ENCODE assay signal across 20 cellular contexts in the genomic region with DNA sequence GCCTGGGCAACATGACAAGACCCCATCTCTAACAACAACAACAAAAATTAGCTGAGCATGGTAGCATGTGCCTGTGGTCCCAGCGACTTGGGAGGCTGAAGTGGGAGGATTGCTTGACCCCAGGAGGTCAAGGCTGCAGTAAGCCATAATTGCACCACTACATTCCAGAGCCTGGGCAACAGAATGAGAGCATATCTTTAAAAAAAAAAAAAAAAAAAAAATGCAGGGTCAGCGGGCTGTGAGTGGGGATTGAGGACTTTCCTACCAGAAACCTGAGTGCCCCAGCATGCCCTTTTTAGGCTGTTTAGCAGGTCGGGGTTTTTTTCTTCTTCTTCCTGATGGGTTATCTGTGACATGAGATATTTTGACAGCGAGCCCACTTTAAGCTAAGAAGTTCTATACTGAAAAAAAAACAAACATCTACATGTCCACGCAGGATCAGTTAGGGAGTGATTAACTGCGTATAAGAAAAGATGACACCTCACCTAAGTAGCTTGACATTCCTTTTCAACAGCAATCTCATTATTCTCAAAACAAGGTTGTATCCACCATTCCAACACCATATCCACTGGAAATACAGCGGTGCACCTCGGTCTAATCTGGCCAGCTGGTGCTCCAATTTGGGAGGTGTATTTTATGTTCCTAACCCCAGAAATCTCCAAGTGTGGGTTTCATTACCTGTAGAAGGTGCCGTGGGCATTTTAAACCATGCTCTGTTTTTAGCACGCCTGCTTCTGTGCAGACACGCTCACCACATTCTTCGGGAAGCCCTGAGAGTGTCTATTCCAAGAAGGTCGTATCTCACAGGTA. TPM values are rescaled to one million over a fixed set of nuclear protein-coding genes. Genes with fewer than 3 reads are reported as not detected.
A peak's percentile ranks its signal among the peaks of the same experiment; 100 is the strongest.
DNase-seq lines count a peak whose midpoint lies in the region; ATAC-seq, FAIRE-seq and TF ChIP-seq lines count a peak whose summit lies in the region.
"Had no signal": no experiment of that assay in that cellular context is flagged by ENCODE, and none has a peak within 500 bp of the region (broad histone marks: within the 10 kb centered on the region; RNA-seq: fewer than 3 reads in every experiment).

No MANE protein-coding gene starts in this region.

- H3K4me3 ChIP-seq in GM23338 (no peak overlapping the region), K562 (no peak overlapping the region), PC-3 (ENCODE audit: low read length) (no peak overlapping the region)
- H3K4me3 ChIP-seq: HAP-1, spleen had no signal

- in situ Hi-C loops in K562 (cut with MboI): no loop called here

- H3K36me3 Mint-ChIP-seq in GM23338 (ENCODE audit: low read depth) (no peaks in the 10 kb centered on the region), naive B cell (no peaks in the 10 kb centered on the region)

- H3K27ac Mint-ChIP-seq in GM23338 (peak overlapping the region; percentile 48; the same call in 1 of the 2 replicates), naive B cell (no peak overlapping the region)
- H3K27ac Mint-ChIP-seq: effector memory CD8-positive, alpha-beta T cell had no signal

- H3F3A ChIP-seq in GM23338 (replicated peaks; ENCODE audit: low read depth): 0 out of 2 replicates have a peak, but pooled peaks cover 5% of the 10 kb centered on the region
- no peaks in the 10 kb centered on the region for H3F3A ChIP-seq in PC-3 (ENCODE audit: low read length, unreplicated experiment)

- H3K36me3 ChIP-seq in GM23338 (ENCODE audit: insufficient read depth): no peaks in the 10 kb centered on the region
- H3K36me3 ChIP-seq in K562 (ENCODE audit: control insufficient read depth, insufficient read depth, low read length): no peaks in the 10 kb centered on the region
- H3K36me3 ChIP-seq in PC-3 (ENCODE audit: low read depth, low read length): no peaks in the 10 kb centered on the region
- H3K36me3 ChIP-seq: HAP-1, spleen had no signal

- no peaks in the 10 kb centered on the region for H3K27me3 ChIP-seq in GM23338 (ENCODE audit: insufficient read depth)
- no peaks in the 10 kb centered on the region; a peak in 1 of 5 replicates for H3K27me3 ChIP-seq in K562 (ENCODE audit: control insufficient read depth in 2 of 2, insufficient read depth in 2 of 2, low read length in 2 of 2)
- H3K27me3 ChIP-seq in PC-3 (ENCODE audit: low read length): no peaks in the 10 kb centered on the region
- H3K27me3 ChIP-seq: spleen had no signal

- ATAC-seq in GM23338: no peak
- ATAC-seq in K562: no peak
- ATAC-seq in naive B cell (ENCODE audit: low read depth in 2 of 2): no peak
- no peak for ATAC-seq in GM19467 (IDR thresholded peaks at IDR 0.05; ENCODE audit: unreplicated experiment)
- no peak for ATAC-seq in PC-3
- ATAC-seq: effector memory CD8-positive, alpha-beta T cell had no signal

- TF ChIP-seq RAD21 in K562 (CRISPR knock-in tag; conservative IDR thresholded peaks at IDR 0.05 in 1 of 2, IDR thresholded peaks at IDR 0.05 in 1 of 2): no peak

- WGBS in K562 (ENCODE audit: insufficient coverage, low coverage, missing lambda C conversion rate): 46% methylated on average over 13 of the region's 13 CpGs

- no peak for TF ChIP-seq CTCF in GM23338 (conservative IDR thresholded peaks at IDR 0.05; ENCODE audit: low read depth in 2 of 2)
- TF ChIP-seq CTCF in K562 (IDR thresholded peaks at IDR 0.05 in 2 of 3, conservative IDR thresholded peaks at IDR 0.05 in 1 of 3; ENCODE audit: insufficient read depth in 2 of 3, low read depth in 1 of 3, low read length in 3 of 3): no peak
- no peak for TF ChIP-seq CTCF in PC-3 (conservative IDR thresholded peaks at IDR 0.05; ENCODE audit: low read depth, low read length)

- POLR2A ChIA-PET in K562 (lab: Yijun Ruan, JAX) (interaction anchor here (0.6 kb wide), 1 partner anchor 198 kb away, joined by 3 read pairs; no protein-coding TSS in a partner anchor), PC-3 (lab: Charles Lee; ENCODE audit: unreplicated experiment) (no interaction called here)

- no peaks in the 10 kb centered on the region for H3K9me3 ChIP-seq in K562 (replicated peaks; ENCODE audit: control insufficient read depth, insufficient read depth, low read depth, low read length)
- H3K9me3 ChIP-seq in PC-3 (ENCODE audit: low read length): no peaks in the 10 kb centered on the region
- H3K9me3 ChIP-seq: HAP-1, spleen had no signal

- H3K4me1 Mint-ChIP-seq in GM23338 (peaks cover 10% of the 10 kb centered on the region), naive B cell (peaks cover 17 to 48% (median 25%) of the 10 kb centered on the region in 3 donors)

- CTCF ChIA-PET in K562 (lab: Yijun Ruan, JAX; ENCODE audit: low intra/inter-chr PET ratio) (no interaction called here), PC-3 (lab: Charles Lee) (no interaction called here)

- DNase-seq in GM23338 (ENCODE audit: low spot score) (no peak), K562 (ENCODE audit: extremely low read depth in 1 of 4, low spot score in 3 of 4) (peak in 1 of 4 experiments; percentile 12), naive B cell (no peak), PC-3 (no peak)
- DNase-seq in activated CD4-positive, alpha-beta T cell treated with anti-CD3 and anti-CD28 coated beads, Interleukin-2, amount 50 U/mL, for 4 hours: no peak
- DNase-seq: activated naive CD4-positive, alpha-beta T cell treated with Interleukin-2 at 50 U/mL for 16 hours; activated T-cell treated with anti-CD3 and anti-CD28 coated beads for 4 hours; DND-41; effector memory CD8-positive, alpha-beta T cell; hippocampal formation; KBM-7; MV-4-11; NCI-H2081; NCI-H524; Right ventricle myocardium superior; spleen; stimulated activated CD8-positive, alpha-beta memory T cell treated with anti-CD3 and anti-CD28 coated beads, Interleukin-4, amount 100 ng/mL, for 48 hours had no signal

- H3K9me1 ChIP-seq in K562 (ENCODE audit: control insufficient read depth, insufficient read depth, low read length): no peaks in the 10 kb centered on the region

- H3K27ac ChIP-seq in GM23338 (ENCODE audit: low read depth): 0 out of 2 replicates have a peak overlapping the region, but pooled peaks have one; percentile 85
- H3K27ac ChIP-seq in K562 (ENCODE audit: extremely low read depth, low read depth, low read length): no peak overlapping the region
- no peak overlapping the region for H3K27ac ChIP-seq in PC-3 (ENCODE audit: low read length)
- H3K27ac ChIP-seq: spleen had no signal

- no peak for TF ChIP-seq POLR2A in K562 (conservative IDR thresholded peaks at IDR 0.05)

- H3K27me3 Mint-ChIP-seq in GM23338 (ENCODE audit: insufficient read depth, low read depth, poor library complexity): peaks cover 8% of the 10 kb centered on the region
- no peaks in the 10 kb centered on the region for H3K27me3 Mint-ChIP-seq in naive B cell

- H3K9me2 ChIP-seq in GM23338 (ENCODE audit: insufficient read depth) (no peaks in the 10 kb centered on the region), PC-3 (replicated peaks; ENCODE audit: low read length) (no peaks in the 10 kb centered on the region)

- H3K79me2 ChIP-seq in GM23338 (replicated peaks; ENCODE audit: insufficient read depth) (no peaks in the 10 kb centered on the region), K562 (ENCODE audit: control insufficient read depth, insufficient read depth, low read length) (no peaks in the 10 kb centered on the region), PC-3 (ENCODE audit: low read length) (no peaks in the 10 kb centered on the region)

- no peak for TF ChIP-seq EP300 in K562 (IDR thresholded peaks at IDR 0.05; ENCODE audit: low read length)

- H3K4me1 ChIP-seq in GM23338 (ENCODE audit: insufficient read depth) (peaks cover 10% of the 10 kb centered on the region; the same call in 1 of the 2 replicates), K562 (replicated peaks in 1 of 2; ENCODE audit: control insufficient read depth in 2 of 2, insufficient read depth in 2 of 2, low read length in 2 of 2) (peaks cover 31 to 33% of the 10 kb centered on the region in 2 experiments), PC-3 (ENCODE audit: insufficient read depth, low read length) (peaks cover 10% of the 10 kb centered on the region)
- H3K4me1 ChIP-seq: HAP-1 had no signal

- intact Hi-C loops in K562 (cut with micrococcal nuclease) (no loop called here), PC-3 (cut with micrococcal nuclease) (loop anchor here (5.0 kb wide), 1 partner anchor 61 kb away; no protein-coding TSS in a partner anchor)

- no peaks in the 10 kb centered on the region for H3K9me3 Mint-ChIP-seq in GM23338
- no peaks in the 10 kb centered on the region for H3K9me3 Mint-ChIP-seq in naive B cell
- H3K9me3 Mint-ChIP-seq: effector memory CD8-positive, alpha-beta T cell had no signal

- no TSS peak for BruUV-seq in K562 (replicated peaks; lab: Mats Ljungman, UMichigan)
- no TSS peak for BruUV-seq in PC-3 (replicated peaks; lab: Mats Ljungman, UMichigan)

- H3K4me2 ChIP-seq in GM23338 (no peak overlapping the region), K562 (ENCODE audit: insufficient read depth, low read length) (no peak overlapping the region), PC-3 (ENCODE audit: low read length) (no peak overlapping the region)

- no peak overlapping the region for H3K9ac ChIP-seq in K562 (ENCODE audit: insufficient read depth in 1 of 2, low read depth in 2 of 2, low read length in 2 of 2)
- H3K9ac ChIP-seq in PC-3 (ENCODE audit: low read length): no peak overlapping the region

- FAIRE-seq in K562 (lab: Jason Lieb, UNC): peak; percentile 29
- FAIRE-seq: astrocyte had no signal

- H3K4me3 Mint-ChIP-seq in GM23338 (no peak overlapping the region), naive B cell (peak overlapping the region in 7 of 8 donors; percentile 22 to 78 (median 50))

- no peak overlapping the region for H2AFZ ChIP-seq in GM23338
- H2AFZ ChIP-seq in K562 (ENCODE audit: low read depth, low read length): peak overlapping the region; percentile 33; the same call in 1 of the 2 replicates
- H2AFZ ChIP-seq in PC-3 (ENCODE audit: low read length): no peak overlapping the region

- H4K20me1 ChIP-seq in GM23338 (replicated peaks; ENCODE audit: insufficient read depth) (no peaks in the 10 kb centered on the region), K562 (replicated peaks; ENCODE audit: control insufficient read depth, insufficient read depth, low read length) (no peaks in the 10 kb centered on the region), PC-3 (ENCODE audit: low read length) (no peaks in the 10 kb centered on the region)

RNA-seq across cellular contexts. Expression of a gene that starts 13.8 kb away (rescaled TPM):
- total RNA-seq in GM23338 (2014; rRNA removed; shearing (Covaris generic)): 62.4 and 75.2 TPM in 2 replicates
- polyA plus RNA-seq in GM23338 (2016; fragmentation: Nextera tagmentation; extraction: Ambion mirVana) (55.3 and 56.4 TPM in 2 replicates), K562 (2011; rRNA removed) (78.2 and 109 TPM in 2 replicates), K562 (2014; fragmentation: Illumina TruSeq; extraction: Trizol) (156 and 161 TPM in 2 replicates), K562 (2014; fragmentation: Nextera tagmentation; extraction: Ambion mirVana) (10 to 100 TPM; 32.5 to 55.6 TPM), K562 (2014; rRNA removed) (112 and 124 TPM in 2 replicates), naive B cell (ENCODE audit: low read depth in 6 of 6) (10 to 100 TPM; 42.7 to 61.4 (median 51.9) TPM)
- total RNA-seq in K562 (2011; cell fraction: chromatin; rRNA removed; ENCODE audit: low replicate concordance): 39.7 and 82.7 TPM in 2 replicates
- 54.0 and 64.9 TPM in 2 replicates for total RNA-seq in K562 (2011; cell fraction: nucleolus; rRNA removed)
- 37.6 and 46.7 TPM in 2 replicates for total RNA-seq in K562 (2011; cell fraction: nucleoplasm; rRNA removed)
- total RNA-seq in K562 (2014; rRNA removed) (93.6 and 123 TPM in 2 replicates), K562 (2014; rRNA removed; fragmentation: Illumina TruSeq; extraction: Trizol) (96.6 and 99.8 TPM in 2 replicates), K562 (2015; rRNA removed; fragmentation: Illumina TruSeq; extraction: Trizol) (122 and 126 TPM in 2 replicates), K562 (2021) (102 and 104 TPM in 2 replicates), PC-3 (2014; rRNA removed) (57.4 and 60.4 TPM in 2 replicates)
- polyA plus RNA-seq in K562 (2011; cell fraction: cytosol; rRNA removed): 62.5 and 86.6 TPM in 2 replicates
- polyA plus RNA-seq in K562 (2011; cell fraction: nucleus; rRNA removed): 21.3 and 32.9 TPM in 2 replicates
- 86.3 and 99.6 TPM in 2 replicates for polyA plus RNA-seq in K562 (2012)
- 85.5 and 125 TPM in 2 replicates for polyA minus RNA-seq in K562 (2011; rRNA and poly(A)+ RNA removed)
- polyA minus RNA-seq in K562 (2011; cell fraction: cytosol; rRNA and poly(A)+ RNA removed): 72.1 and 79.1 TPM in 2 replicates
- 22.2 and 22.7 TPM in 2 replicates for polyA minus RNA-seq in K562 (2011; cell fraction: nucleus; rRNA and poly(A)+ RNA removed)

RNA-seq across cellular contexts. Expression of a gene that starts 21.2 kb away (rescaled TPM):
- 45.2 and 51.9 TPM in 2 replicates for total RNA-seq in GM23338 (2014; rRNA removed; shearing (Covaris generic))
- polyA plus RNA-seq in GM23338 (2016; fragmentation: Nextera tagmentation; extraction: Ambion mirVana) (7.2 and 8.1 TPM in 2 replicates), K562 (2011; rRNA removed) (2.1 and 3.9 TPM in 2 replicates), K562 (2014; fragmentation: Illumina TruSeq; extraction: Trizol) (2.5 and 2.8 TPM in 2 replicates), K562 (2014; fragmentation: Nextera tagmentation; extraction: Ambion mirVana) (under 1 TPM; 0.07 to 0.10 TPM), K562 (2014; rRNA removed) (1.9 and 2.4 TPM in 2 replicates), naive B cell (ENCODE audit: low read depth in 6 of 6) (1 to 10 TPM in 4 of 6 donors, under 1 TPM in 2; 0.52 to 3.2 (median 1.1) TPM)
- 13.7 and 50.4 TPM in 2 replicates for total RNA-seq in K562 (2011; cell fraction: chromatin; rRNA removed; ENCODE audit: low replicate concordance)
- 18.6 and 27.8 TPM in 2 replicates for total RNA-seq in K562 (2011; cell fraction: nucleolus; rRNA removed)
- 13.9 and 16.6 TPM in 2 replicates for total RNA-seq in K562 (2011; cell fraction: nucleoplasm; rRNA removed)
- total RNA-seq in K562 (2014; rRNA removed) (3.4 and 4.2 TPM in 2 replicates), K562 (2014; rRNA removed; fragmentation: Illumina TruSeq; extraction: Trizol) (0.91 and 1.8 TPM in 2 replicates), K562 (2015; rRNA removed; fragmentation: Illumina TruSeq; extraction: Trizol) (3.1 and 3.8 TPM in 2 replicates), K562 (2021) (4.3 and 5.4 TPM in 2 replicates), PC-3 (2014; rRNA removed) (26.2 and 33.8 TPM in 2 replicates)
- 3.0 and 3.4 TPM in 2 replicates for polyA plus RNA-seq in K562 (2011; cell fraction: cytosol; rRNA removed)
- 5.0 and 8.1 TPM in 2 replicates for polyA plus RNA-seq in K562 (2011; cell fraction: nucleus; rRNA removed)
- polyA plus RNA-seq in K562 (2012): 3.5 and 6.6 TPM in 2 replicates
- 4.3 and 5.5 TPM in 2 replicates for polyA minus RNA-seq in K562 (2011; rRNA and poly(A)+ RNA removed)
- polyA minus RNA-seq in K562 (2011; cell fraction: cytosol; rRNA and poly(A)+ RNA removed): 5.6 and 10.7 TPM in 2 replicates
- polyA minus RNA-seq in K562 (2011; cell fraction: nucleus; rRNA and poly(A)+ RNA removed): 10.0 and 11.3 TPM in 2 replicates

RNA-seq across cellular contexts. Expression of a gene that starts 58.2 kb away (rescaled TPM):
- 0.08 TPM in 1 of 2 replicates, not detected in the other for total RNA-seq in GM23338 (2014; rRNA removed; shearing (Covaris generic))
- polyA plus RNA-seq in GM23338 (2016; fragmentation: Nextera tagmentation; extraction: Ambion mirVana): 0.94 and 1.5 TPM in 2 replicates
- total RNA-seq in K562 (2011; cell fraction: chromatin; rRNA removed; ENCODE audit: low replicate concordance): 1.1 and 2.4 TPM in 2 replicates
- total RNA-seq in K562 (2011; cell fraction: nucleolus; rRNA removed): 0.39 and 1.8 TPM in 2 replicates
- 1.1 and 1.5 TPM in 2 replicates for total RNA-seq in K562 (2011; cell fraction: nucleoplasm; rRNA removed)
- 0.29 and 0.45 TPM in 2 replicates for total RNA-seq in K562 (2014; rRNA removed)
- 0.15 TPM in 1 of 2 replicates, not detected in the other for total RNA-seq in K562 (2014; rRNA removed; fragmentation: Illumina TruSeq; extraction: Trizol)
- total RNA-seq in K562 (2015; rRNA removed; fragmentation: Illumina TruSeq; extraction: Trizol): 0.11 and 0.23 TPM in 2 replicates
- total RNA-seq in K562 (2021): 0.29 and 0.58 TPM in 2 replicates
- 0.24 and 0.65 TPM in 2 replicates for polyA plus RNA-seq in K562 (2011; rRNA removed)
- 0.19 and 0.57 TPM in 2 replicates for polyA plus RNA-seq in K562 (2011; cell fraction: cytosol; rRNA removed)
- 0.18 and 0.64 TPM in 2 replicates for polyA plus RNA-seq in K562 (2011; cell fraction: nucleus; rRNA removed)
- polyA plus RNA-seq in K562 (2012): 0.68 and 0.76 TPM in 2 replicates
- polyA plus RNA-seq in K562 (2014; fragmentation: Illumina TruSeq; extraction: Trizol): 0.40 and 0.47 TPM in 2 replicates
- polyA plus RNA-seq in K562 (2014; fragmentation: Nextera tagmentation; extraction: Ambion mirVana): under 1 TPM; 0.24 to 0.25 TPM
- polyA plus RNA-seq in K562 (2014; rRNA removed): 0.24 and 0.78 TPM in 2 replicates
- 0.53 TPM in 1 of 2 replicates, not detected in the other for polyA minus RNA-seq in K562 (2011; rRNA and poly(A)+ RNA removed)
- polyA minus RNA-seq in K562 (2011; cell fraction: cytosol; rRNA and poly(A)+ RNA removed): not detected in 2 replicates
- 0.54 TPM in 1 of 2 replicates, not detected in the other for polyA minus RNA-seq in K562 (2011; cell fraction: nucleus; rRNA and poly(A)+ RNA removed)
- 100 to 1,000 TPM; 394 to 597 (median 466) TPM for polyA plus RNA-seq in naive B cell (ENCODE audit: low read depth in 6 of 6)
- 7.7 and 8.3 TPM in 2 replicates for total RNA-seq in PC-3 (2014; rRNA removed)
